In genomic region chr12:124195226-124195938, GRCh38 we compare ENCODE assay signal across 14 cellular contexts.
"Had no signal": no experiment of that assay in that cellular context is flagged by ENCODE, and none has a peak within 500 bp of the region (broad histone marks: within the 10 kb centered on the region; RNA-seq: fewer than 3 reads in every experiment).

No MANE protein-coding gene starts in this region.

- H3K9ac ChIP-seq: parathyroid adenoma had no signal

- H3K79me2 ChIP-seq: parathyroid adenoma had no signal

- DNase-seq: activated CD4-positive, alpha-beta T cell treated with anti-CD3 and anti-CD28 coated beads, Interleukin-2, amount 50 U/mL, for 4 hours; activated CD4-positive, CD25-positive, alpha-beta regulatory T cell treated with anti-CD3 and anti-CD28 coated beads, Interleukin-2, amount 50 U/mL, for 72 hours; activated effector memory CD4-positive, alpha-beta T cell treated with Interleukin-2 at 50 U/mL for 16 hours; activated T-cell treated with anti-CD3 and anti-CD28 coated beads, Interleukin-2, amount 50 U/mL, for 24 hours; dermis blood vessel endothelial cell; erythroblast; tibial artery had no signal

- H3K27ac Mint-ChIP-seq: activated naive CD8-positive, alpha-beta T cell; activated T-cell treated with anti-CD3 and anti-CD28 coated beads, Interleukin-2, amount 50 U/mL, for 24 hours; memory B cell had no signal

- FAIRE-seq: small intestine had no signal

- H3K27me3 ChIP-seq: breast epithelium, right atrium auricular region, tibial artery had no signal

- H3K4me3 Mint-ChIP-seq: activated naive CD8-positive, alpha-beta T cell; activated T-cell treated with anti-CD3 and anti-CD28 coated beads, Interleukin-2, amount 50 U/mL, for 24 hours; memory B cell had no signal

- ATAC-seq: left lobe of liver had no signal

- H3K36me3 ChIP-seq: breast epithelium, right atrium auricular region, tibial artery had no signal

- H3K9me3 ChIP-seq: breast epithelium had no signal

- H2AFZ ChIP-seq: parathyroid adenoma had no signal

- H3K27ac ChIP-seq: breast epithelium, parathyroid adenoma, right atrium auricular region, tibial artery had no signal

- H3K4me1 ChIP-seq: breast epithelium, parathyroid adenoma, right atrium auricular region, tibial artery had no signal

- H3K4me3 ChIP-seq: breast epithelium, right atrium auricular region, tibial artery had no signal

- H3K9me3 Mint-ChIP-seq: activated T-cell treated with anti-CD3 and anti-CD28 coated beads, Interleukin-2, amount 50 U/mL, for 24 hours had no signal

- H3K4me1 Mint-ChIP-seq: memory B cell had no signal

- H3K27me3 Mint-ChIP-seq: activated T-cell treated with anti-CD3 and anti-CD28 coated beads, Interleukin-2, amount 50 U/mL, for 24 hours had no signal
